13 cellular contexts compared by ENCODE assay signal in genomic region chrX:131764224-131764623, GRCh38.
DNase-seq lines count a peak whose midpoint lies in the region; ATAC-seq, FAIRE-seq and TF ChIP-seq lines count a peak whose summit lies in the region.
"Had no signal": no experiment of that assay in that cellular context is flagged by ENCODE, and none has a peak within 500 bp of the region (broad histone marks: within the 10 kb centered on the region; RNA-seq: fewer than 3 reads in every experiment).

No MANE protein-coding gene starts in this region.

- peak overlapping the region in 1 of 2 donors; percentile 61 for H3K27ac Mint-ChIP-seq in natural killer cell
- H3K27ac Mint-ChIP-seq in natural killer cell treated with Interleukin-12 subunit alpha and Interleukin-12 subunit beta and Interleukin-15 and Interleukin-18, amount 100 ng/mL, for 72 hours = peak overlapping the region in 1 of 2 donors; percentile 85
- peak overlapping the region in 3 of 9 donors; percentile 72 to 92 (median 87) for H3K27ac Mint-ChIP-seq in naive thymus-derived CD4-positive, alpha-beta T cell
- H3K27ac Mint-ChIP-seq: activated CD4-positive, alpha-beta T cell treated with anti-CD3 and anti-CD28 coated beads, Interleukin-2, amount 10 ng/mL, durations not matched to agents 7 days and 5 days; activated naive CD8-positive, alpha-beta T cell; progenitor cell of endocrine pancreas had no signal

- H3K27ac ChIP-seq in ascending aorta (no peak overlapping the region), keratinocyte (ENCODE audit: control insufficient read depth, insufficient read depth, low read length) (no peak overlapping the region)
- H3K27ac ChIP-seq in naive thymus-derived CD4-positive, alpha-beta T cell (ENCODE audit: low read depth, low read length) = no peak overlapping the region
- H3K27ac ChIP-seq: suprapubic skin had no signal

- intact Hi-C loops in natural killer cell (cut with micrococcal nuclease) (no loop called here), ascending aorta (cut with DNase I) (loop anchor here (5.0 kb wide), 1 partner anchor 53 kb away; no protein-coding TSS in a partner anchor)
- intact Hi-C loops in naive thymus-derived CD4-positive, alpha-beta T cell (cut with micrococcal nuclease) = no loop called here

- no peaks in the 10 kb centered on the region for H3K9me1 ChIP-seq in keratinocyte (ENCODE audit: control insufficient read depth, extremely low read depth, insufficient read depth, low read length)

- no peaks in the 10 kb centered on the region for H3K79me2 ChIP-seq in keratinocyte (ENCODE audit: control insufficient read depth, insufficient read depth, low read length)

- H3K36me3 ChIP-seq in ascending aorta (no peaks in the 10 kb centered on the region), keratinocyte (ENCODE audit: control insufficient read depth in 2 of 2, extremely low read depth in 1 of 2, insufficient read depth in 2 of 2, low read length in 2 of 2) (no peaks in the 10 kb centered on the region)
- peaks cover 0 to 4% (median 0%) of the 10 kb centered on the region in 3 experiments for H3K36me3 ChIP-seq in naive thymus-derived CD4-positive, alpha-beta T cell (ENCODE audit: control insufficient read depth in 2 of 3, insufficient read depth in 3 of 3, low read length in 3 of 3)
- H3K36me3 ChIP-seq: suprapubic skin had no signal

- no peak for FAIRE-seq in keratinocyte (lab: Jason Lieb, UNC)
- FAIRE-seq: endothelial cell of umbilical vein had no signal

- no peaks in the 10 kb centered on the region for H3K9me3 ChIP-seq in ascending aorta
- no peaks in the 10 kb centered on the region for H3K9me3 ChIP-seq in keratinocyte (ENCODE audit: control insufficient read depth, low read depth, low read length)
- H3K9me3 ChIP-seq in naive thymus-derived CD4-positive, alpha-beta T cell (ENCODE audit: control insufficient read depth in 2 of 3, low read length in 3 of 3) = no peaks in the 10 kb centered on the region
- H3K9me3 ChIP-seq: suprapubic skin had no signal

- dilution Hi-C loops in keratinocyte (cut with MboI; ENCODE audit: extremely low pct_ligation_motif_present, low sequenced_read_pairs) = no loop called here

- peak overlapping the region; percentile 85 for H3K4me3 Mint-ChIP-seq in natural killer cell
- no peak overlapping the region for H3K4me3 Mint-ChIP-seq in natural killer cell treated with Interleukin-12 subunit alpha and Interleukin-12 subunit beta and Interleukin-15 and Interleukin-18, amount 100 ng/mL, for 72 hours
- H3K4me3 Mint-ChIP-seq in naive thymus-derived CD4-positive, alpha-beta T cell = peak overlapping the region in 5 of 10 donors; percentile 86 to 94 (median 93)
- H3K4me3 Mint-ChIP-seq: activated CD4-positive, alpha-beta T cell treated with anti-CD3 and anti-CD28 coated beads, Interleukin-2, amount 10 ng/mL, durations not matched to agents 7 days and 5 days; activated naive CD8-positive, alpha-beta T cell had no signal

- peaks cover 0 to 2% of the 10 kb centered on the region in 2 donors for H3K9me3 Mint-ChIP-seq in natural killer cell
- H3K9me3 Mint-ChIP-seq in natural killer cell treated with Interleukin-12 subunit alpha and Interleukin-12 subunit beta and Interleukin-15 and Interleukin-18, amount 100 ng/mL, for 72 hours = no peaks in the 10 kb centered on the region
- peaks cover 0 to 5% (median 0%) of the 10 kb centered on the region in 11 donors for H3K9me3 Mint-ChIP-seq in naive thymus-derived CD4-positive, alpha-beta T cell
- H3K9me3 Mint-ChIP-seq: activated CD4-positive, alpha-beta T cell treated with anti-CD3 and anti-CD28 coated beads, Interleukin-2, amount 10 ng/mL, durations not matched to agents 7 days and 5 days had no signal

- H3K27me3 ChIP-seq in ascending aorta (no peaks in the 10 kb centered on the region), keratinocyte (ENCODE audit: control insufficient read depth, extremely low read depth, insufficient read depth, low read length) (no peaks in the 10 kb centered on the region)
- H3K27me3 ChIP-seq in naive thymus-derived CD4-positive, alpha-beta T cell (ENCODE audit: control insufficient read depth in 2 of 2, insufficient read depth in 2 of 2, low read length in 2 of 2) = no peaks in the 10 kb centered on the region
- H3K27me3 ChIP-seq: suprapubic skin had no signal

- ATAC-seq in natural killer cell = no peak
- ATAC-seq in natural killer cell treated with Interleukin-12 subunit alpha and Interleukin-12 subunit beta and Interleukin-15 and Interleukin-18, amount 100 ng/mL, for 72 hours = no peak
- ATAC-seq in naive thymus-derived CD4-positive, alpha-beta T cell = no peak
- no peak for ATAC-seq in HG02678 (IDR thresholded peaks at IDR 0.05; ENCODE audit: unreplicated experiment)

- CTCF ChIA-PET in naive thymus-derived CD4-positive, alpha-beta T cell (lab: Charles Lee) = no interaction called here

- peak overlapping the region; percentile 66 for H3K4me2 ChIP-seq in keratinocyte (ENCODE audit: control insufficient read depth, extremely low read depth, insufficient read depth, low read depth, low read length)

- no peak overlapping the region for H3K9ac ChIP-seq in keratinocyte (ENCODE audit: control insufficient read depth, extremely low read depth, insufficient read depth, low read length)

- TF ChIP-seq CTCF in natural killer cell (IDR thresholded peaks at IDR 0.05) (no peak), ascending aorta (IDR thresholded peaks at IDR 0.05) (no peak), keratinocyte (optimal IDR thresholded peaks at IDR 0.05 in 1 of 3, IDR thresholded peaks at IDR 0.05 in 1 of 3, conservative IDR thresholded peaks at IDR 0.05 in 1 of 3; ENCODE audit: extremely low read depth in 1 of 3, insufficient read depth in 2 of 3, low read length in 3 of 3) (no peak), GM10266 (IDR thresholded peaks at IDR 0.05; ENCODE audit: control insufficient read depth, insufficient read depth, low read depth, missing control alignments) (no peak)

- H3K4me1 Mint-ChIP-seq in natural killer cell = peaks cover 0 to 28% of the 10 kb centered on the region in 2 donors
- peaks cover 0 to 23% of the 10 kb centered on the region in 2 donors for H3K4me1 Mint-ChIP-seq in natural killer cell treated with Interleukin-12 subunit alpha and Interleukin-12 subunit beta and Interleukin-15 and Interleukin-18, amount 100 ng/mL, for 72 hours (ENCODE audit: low read depth in 2 of 2)
- peaks cover 0 to 20% (median 0%) of the 10 kb centered on the region in 7 donors for H3K4me1 Mint-ChIP-seq in naive thymus-derived CD4-positive, alpha-beta T cell
- H3K4me1 Mint-ChIP-seq: activated CD4-positive, alpha-beta T cell treated with anti-CD3 and anti-CD28 coated beads, Interleukin-2, amount 10 ng/mL, durations not matched to agents 7 days and 5 days had no signal

- H3K36me3 Mint-ChIP-seq in natural killer cell = no peaks in the 10 kb centered on the region
- H3K36me3 Mint-ChIP-seq in natural killer cell treated with Interleukin-12 subunit alpha and Interleukin-12 subunit beta and Interleukin-15 and Interleukin-18, amount 100 ng/mL, for 72 hours = no peaks in the 10 kb centered on the region
- H3K36me3 Mint-ChIP-seq in naive thymus-derived CD4-positive, alpha-beta T cell = peaks cover 0 to 20% (median 5%) of the 10 kb centered on the region in 5 donors

- DNase-seq in natural killer cell (no peak), ascending aorta (ENCODE audit: low spot score in 2 of 2) (no peak), keratinocyte (ENCODE audit: low read depth, low spot score) (no peak), UCSD-AML1 (lab: John Stamatoyannopoulos, UW; ENCODE audit: unreplicated experiment) (no peak), GM10266 (ENCODE audit: extremely low spot score) (no peak)
- DNase-seq in natural killer cell treated with Interleukin-12 subunit alpha and Interleukin-12 subunit beta and Interleukin-15 and Interleukin-18, amount 100 ng/mL, for 72 hours (ENCODE audit: low spot score) = no peak
- no peak for DNase-seq in naive thymus-derived CD4-positive, alpha-beta T cell
- DNase-seq: activated CD4-positive, alpha-beta T cell treated with anti-CD3 and anti-CD28 coated beads, Interleukin-2, amount 10 ng/mL, durations not matched to agents 7 days and 5 days had no signal

- POLR2A ChIA-PET in naive thymus-derived CD4-positive, alpha-beta T cell (lab: Charles Lee) = no interaction called here

- H3K4me1 ChIP-seq in ascending aorta (no peaks in the 10 kb centered on the region), keratinocyte (ENCODE audit: control insufficient read depth, extremely low read depth, insufficient read depth, low read length) (no peaks in the 10 kb centered on the region)
- H3K4me1 ChIP-seq in naive thymus-derived CD4-positive, alpha-beta T cell (ENCODE audit: control insufficient read depth in 2 of 2, insufficient read depth in 2 of 2, low read length in 2 of 2) = no peaks in the 10 kb centered on the region
- H3K4me1 ChIP-seq: suprapubic skin had no signal

- H2AFZ ChIP-seq in keratinocyte (ENCODE audit: control insufficient read depth, low read length) = no peak overlapping the region

- H3K27me3 Mint-ChIP-seq in natural killer cell (ENCODE audit: low read depth in 2 of 2) = no peaks in the 10 kb centered on the region
- no peaks in the 10 kb centered on the region for H3K27me3 Mint-ChIP-seq in natural killer cell treated with Interleukin-12 subunit alpha and Interleukin-12 subunit beta and Interleukin-15 and Interleukin-18, amount 100 ng/mL, for 72 hours
- H3K27me3 Mint-ChIP-seq in naive thymus-derived CD4-positive, alpha-beta T cell = no peaks in the 10 kb centered on the region
- H3K27me3 Mint-ChIP-seq: activated CD4-positive, alpha-beta T cell treated with anti-CD3 and anti-CD28 coated beads, Interleukin-2, amount 10 ng/mL, durations not matched to agents 7 days and 5 days; activated naive CD8-positive, alpha-beta T cell; progenitor cell of endocrine pancreas had no signal

- H4K20me1 ChIP-seq in keratinocyte (ENCODE audit: control insufficient read depth, extremely low read depth, insufficient read depth, low read length) = no peaks in the 10 kb centered on the region

- H3K4me3 ChIP-seq in ascending aorta (peak overlapping the region; percentile 24 to 60), keratinocyte (ENCODE audit: control insufficient read depth in 2 of 3, extremely low read depth in 1 of 3, insufficient read depth in 2 of 3, low read depth in 1 of 3, low read length in 3 of 3) (peak overlapping the region in 1 of 3 experiments; percentile 9)
- H3K4me3 ChIP-seq in naive thymus-derived CD4-positive, alpha-beta T cell (ENCODE audit: low read length) = no peak overlapping the region
- H3K4me3 ChIP-seq: suprapubic skin had no signal
